ENCODE assay signal across 16 cellular contexts in the genomic region with DNA sequence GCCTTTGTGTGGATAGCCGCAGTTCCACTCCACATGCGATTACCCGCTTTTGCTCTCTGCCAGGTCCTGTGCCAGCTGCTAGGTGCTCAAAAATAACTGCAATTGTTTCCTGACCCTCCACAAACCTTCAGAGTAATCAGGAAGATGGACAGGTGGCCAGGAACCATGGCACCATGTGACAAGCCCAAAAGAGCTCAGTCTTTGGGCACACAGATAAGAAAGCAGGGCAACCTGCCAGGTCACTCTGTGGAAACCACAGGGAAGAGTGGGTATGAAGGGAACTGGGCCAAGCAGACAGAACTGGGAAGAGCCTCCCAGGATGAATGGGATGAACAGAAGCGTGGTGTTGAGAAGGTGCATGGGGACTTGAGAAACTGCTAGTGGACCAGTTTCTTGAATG.
A peak's percentile ranks its signal among the peaks of the same experiment; 100 is the strongest.
DNase-seq lines count a peak whose midpoint lies in the region; ATAC-seq and TF ChIP-seq lines count a peak whose summit lies in the region.
"Had no signal": no experiment of that assay in that cellular context is flagged by ENCODE, and none has a peak within 500 bp of the region (broad histone marks: within the 10 kb centered on the region; RNA-seq: fewer than 3 reads in every experiment).

No MANE protein-coding gene starts in this region.

- no peaks in the 10 kb centered on the region for H3K36me3 ChIP-seq in ovary
- H3K36me3 ChIP-seq: tibial artery had no signal

- H3K27me3 Mint-ChIP-seq in stimulated activated naive CD8-positive, alpha-beta T cell treated with anti-CD3 and anti-CD28 coated beads, Interleukin-15, amount 100 ng/mL, for 72 hours = peaks cover 36% of the 10 kb centered on the region

- no peak overlapping the region for H3K27ac Mint-ChIP-seq in stimulated activated naive CD8-positive, alpha-beta T cell treated with anti-CD3 and anti-CD28 coated beads, Interleukin-15, amount 100 ng/mL, for 72 hours
- H3K27ac Mint-ChIP-seq: naive thymus-derived CD4-positive, alpha-beta T cell; T-helper 17 cell had no signal

- no peaks in the 10 kb centered on the region for H3K4me1 ChIP-seq in ovary (ENCODE audit: insufficient read depth)
- H3K4me1 ChIP-seq: tibial artery had no signal

- no peak overlapping the region for H3K4me3 ChIP-seq in ovary
- H3K4me3 ChIP-seq: tibial artery had no signal

- no peak overlapping the region for H3K27ac ChIP-seq in ovary
- H3K27ac ChIP-seq: RWPE1, tibial artery had no signal

- TF ChIP-seq POLR2A in ovary (IDR thresholded peaks at IDR 0.05) = no peak

- 92 to 98% (median 94%) methylated on average over 4 of the region's 4 CpGs for WGBS in ovary, 3 donors

- H3K4me1 Mint-ChIP-seq in stimulated activated naive CD8-positive, alpha-beta T cell treated with anti-CD3 and anti-CD28 coated beads, Interleukin-15, amount 100 ng/mL, for 72 hours = no peaks in the 10 kb centered on the region
- H3K4me1 Mint-ChIP-seq: naive thymus-derived CD4-positive, alpha-beta T cell; T-helper 17 cell had no signal

- no peak overlapping the region for H3K4me3 Mint-ChIP-seq in stimulated activated naive CD8-positive, alpha-beta T cell treated with anti-CD3 and anti-CD28 coated beads, Interleukin-15, amount 100 ng/mL, for 72 hours
- H3K4me3 Mint-ChIP-seq: naive thymus-derived CD4-positive, alpha-beta T cell; T-helper 17 cell had no signal

- H3K9me3 Mint-ChIP-seq in stimulated activated naive CD8-positive, alpha-beta T cell treated with anti-CD3 and anti-CD28 coated beads, Interleukin-15, amount 100 ng/mL, for 72 hours = peaks cover 4 to 12% of the 10 kb centered on the region in 2 donors

- ATAC-seq in left colon = peak; percentile 13
- no peak for ATAC-seq in stimulated activated naive CD8-positive, alpha-beta T cell treated with anti-CD3 and anti-CD28 coated beads, Interleukin-15, amount 100 ng/mL, for 72 hours
- ATAC-seq: activated CD4-positive, CD25-positive, alpha-beta regulatory T cell treated with anti-CD3 and anti-CD28 coated beads, Interleukin-2, amount 50 U/mL, for 24 hours; naive thymus-derived CD4-positive, alpha-beta T cell; T-helper 17 cell had no signal

- intact Hi-C loops in left colon (cut with DNase I, micrococcal nuclease) = no loop called here
- intact Hi-C loops in ovary (cut with DNase I) = no loop called here

- TF ChIP-seq EP300 in ovary (IDR thresholded peaks at IDR 0.05) = no peak

- H3K27me3 ChIP-seq in ovary = no peaks in the 10 kb centered on the region
- H3K27me3 ChIP-seq: tibial artery had no signal

- no peaks in the 10 kb centered on the region for H3K9me3 ChIP-seq in ovary
- H3K9me3 ChIP-seq: tibial artery had no signal

- TF ChIP-seq CTCF in ovary (IDR thresholded peaks at IDR 0.05) = no peak

- peak; percentile 54 for DNase-seq in DMS 273 treated with DMSO at 0.1 percent for 48 hours (lab: John Stamatoyannopoulos, UW)
- peak; percentile 99 for DNase-seq in NCI-H2029 (lab: John Stamatoyannopoulos, UW)
- DNase-seq in RPMI8226 = peak; percentile 69
- DNase-seq in left colon = peak in 1 of 2 donors; percentile 23
- no peak for DNase-seq in ovary
- no peak for DNase-seq in stimulated activated naive CD8-positive, alpha-beta T cell treated with anti-CD3 and anti-CD28 coated beads, Interleukin-15, amount 100 ng/mL, for 72 hours
- DNase-seq in stimulated activated CD4-positive, alpha-beta T cell treated with anti-CD3 and anti-CD28 coated beads, Interleukin-2, amount 100 ng/mL, for 48 hours = no peak
- no peak for DNase-seq in SKM-1 (lab: John Stamatoyannopoulos, UW; ENCODE audit: unreplicated experiment)
- DNase-seq: activated CD8-positive, alpha-beta memory T cell treated with anti-CD3 and anti-CD28 coated beads, Interleukin-2, amount 50 U/mL, for 4 hours; activated naive CD4-positive, alpha-beta T cell treated with Interleukin-2 at 50 U/mL for 16 hours; effector CD8-positive, alpha-beta T cell; naive thymus-derived CD4-positive, alpha-beta T cell; T-helper 17 cell; tibial artery had no signal

Comparison
In these comparisons a context has a peak if more than half of its experiments do, and no peak if none do; other contexts are left out.
1. DNase-seq: peak in DMS 273 treated with DMSO at 0.1 percent for 48 hours (single experiment), NCI-H2029 (single experiment) and RPMI8226 (single experiment); none in ovary (0 of 5), stimulated activated naive CD8-positive, alpha-beta T cell treated with anti-CD3 and anti-CD28 coated beads, Interleukin-15, amount 100 ng/mL, for 72 hours (0 of 2), stimulated activated CD4-positive, alpha-beta T cell treated with anti-CD3 and anti-CD28 coated beads, Interleukin-2, amount 100 ng/mL, for 48 hours (0 of 2) and SKM-1 (single experiment).